In the genomic region with DNA sequence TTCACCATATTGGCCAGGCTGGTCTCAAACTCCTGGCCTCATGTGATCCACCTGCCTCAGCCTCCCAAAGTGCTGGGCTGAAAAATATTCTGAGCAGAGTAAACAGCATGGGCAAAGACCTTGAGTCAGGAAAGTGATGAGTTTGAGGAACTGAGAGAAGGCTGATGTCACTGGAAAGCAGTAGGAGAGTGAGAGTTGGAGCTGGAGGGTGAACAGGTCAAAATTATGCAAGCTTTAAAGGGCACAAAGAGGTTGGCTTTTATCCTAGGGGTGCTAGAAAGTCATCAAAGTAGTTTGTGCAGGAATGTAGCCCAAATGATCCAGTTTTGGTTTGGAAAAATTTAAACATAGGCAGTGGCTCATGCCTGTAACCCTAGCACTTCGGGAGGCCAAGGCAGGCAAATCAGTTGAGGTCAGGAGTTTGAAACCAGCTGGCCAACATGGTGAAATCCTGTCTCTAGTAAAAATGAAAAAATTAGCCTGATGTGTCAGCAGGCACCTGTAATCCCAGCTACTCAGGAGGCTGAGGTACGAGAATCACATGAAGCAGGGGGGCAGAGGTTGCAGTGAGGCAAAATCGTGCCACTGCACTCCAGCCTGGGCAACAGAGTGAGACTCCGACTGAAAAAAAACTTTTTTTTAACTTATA, we compare ENCODE assay signal across 12 cellular contexts. TPM values are rescaled to one million over a fixed set of nuclear protein-coding genes. Genes with fewer than 3 reads are reported as not detected.
DNase-seq lines count a peak whose midpoint lies in the region; ATAC-seq and TF ChIP-seq lines count a peak whose summit lies in the region.
"Had no signal": no experiment of that assay in that cellular context is flagged by ENCODE, and none has a peak within 500 bp of the region (broad histone marks: within the 10 kb centered on the region; RNA-seq: fewer than 3 reads in every experiment).

No MANE protein-coding gene starts in this region.

- peaks cover 26 to 36% (median 27%) of the 10 kb centered on the region in 3 donors for H3K4me1 Mint-ChIP-seq in T-cell

- POLR2A ChIA-PET in T-cell (lab: Charles Lee), result no interaction called here

- H3K27me3 Mint-ChIP-seq in T-cell, result no peaks in the 10 kb centered on the region
- H3K27me3 Mint-ChIP-seq: activated naive CD4-positive, alpha-beta T cell treated with anti-CD3 and anti-CD28 coated beads, Interleukin-2, amount 10 ng/mL, durations not matched to agents 7 days and 5 days had no signal

- CTCF ChIA-PET in T-cell (lab: Charles Lee), result no interaction called here

- H3K4me3 ChIP-seq in GM12864 (ENCODE audit: low read depth, low read length) (no peak overlapping the region), choroid plexus epithelial cell (ENCODE audit: low read depth, low read length) (no peak overlapping the region)
- H3K4me3 ChIP-seq: pancreas had no signal

- no peak overlapping the region for H3K4me3 Mint-ChIP-seq in T-cell
- H3K4me3 Mint-ChIP-seq: activated naive CD4-positive, alpha-beta T cell treated with anti-CD3 and anti-CD28 coated beads, Interleukin-2, amount 10 ng/mL, durations not matched to agents 7 days and 5 days had no signal

- H3K36me3 Mint-ChIP-seq in T-cell, result no peaks in the 10 kb centered on the region
- H3K36me3 Mint-ChIP-seq: activated naive CD4-positive, alpha-beta T cell treated with anti-CD3 and anti-CD28 coated beads, Interleukin-2, amount 10 ng/mL, durations not matched to agents 7 days and 5 days had no signal

- no peaks in the 10 kb centered on the region for H3K9me3 Mint-ChIP-seq in T-cell
- H3K9me3 Mint-ChIP-seq: activated naive CD4-positive, alpha-beta T cell treated with anti-CD3 and anti-CD28 coated beads, Interleukin-2, amount 10 ng/mL, durations not matched to agents 7 days and 5 days had no signal

- DNase-seq in GM12864 (ENCODE audit: low read depth), result peak; percentile 72
- DNase-seq in choroid plexus epithelial cell (ENCODE audit: low read depth), result peak; percentile 8
- no peak for DNase-seq in NCI-H524 treated with DMSO at 0.1 percent for 48 hours (lab: John Stamatoyannopoulos, UW)
- DNase-seq in dedifferentiated amniotic fluid mesenchymal stem cell (ENCODE audit: extremely low spot score), result no peak
- no peak for DNase-seq in T-cell
- no peak for DNase-seq in dermis blood vessel endothelial cell
- DNase-seq: activated naive CD4-positive, alpha-beta T cell treated with anti-CD3 and anti-CD28 coated beads, Interleukin-2, amount 10 ng/mL, durations not matched to agents 7 days and 5 days; pancreas; Right ventricle myocardium superior; stimulated activated naive CD4-positive, alpha-beta T cell had no signal

- peak; percentile 62 for ATAC-seq in GM19467 (IDR thresholded peaks at IDR 0.05; ENCODE audit: unreplicated experiment)
- ATAC-seq in HG03175 (IDR thresholded peaks at IDR 0.05; ENCODE audit: unreplicated experiment), result peak; percentile 72
- ATAC-seq in T-cell (replicated peaks in 1 of 4), result no peak

- TF ChIP-seq CTCF in GM12864 (IDR thresholded peaks at IDR 0.05; ENCODE audit: low read depth, low read length, missing control alignments) (no peak), choroid plexus epithelial cell (conservative IDR thresholded peaks at IDR 0.05; ENCODE audit: low read depth, low read length) (no peak)

- peak overlapping the region in 1 of 2 donors; percentile 15 for H3K27ac Mint-ChIP-seq in T-cell
- H3K27ac Mint-ChIP-seq: activated naive CD4-positive, alpha-beta T cell treated with anti-CD3 and anti-CD28 coated beads, Interleukin-2, amount 10 ng/mL, durations not matched to agents 7 days and 5 days had no signal

RNA-seq across cellular contexts. Expression of a gene that starts 44.7 kb away (rescaled TPM):
- total RNA-seq in T-cell, result 10 to 100 TPM in 1 of 5 donors, 1 to 10 TPM in 4; 4.7 to 10.6 (median 6.3) TPM
- not detected in 2 replicates for total RNA-seq in dermis blood vessel endothelial cell
- total RNA-seq: Right ventricle myocardium superior had no signal

RNA-seq across cellular contexts. Expression of a gene that starts 48.1 kb away (rescaled TPM):
- 100 to 1,000 TPM; 220 to 312 (median 244) TPM for total RNA-seq in T-cell
- total RNA-seq in dermis blood vessel endothelial cell, result 131 and 184 TPM in 2 replicates

Comparison
In these comparisons a context has a peak if more than half of its experiments do, and no peak if none do; other contexts are left out.
1. DNase-seq: peak in GM12864 (single experiment) and choroid plexus epithelial cell (single experiment); none in NCI-H524 treated with DMSO at 0.1 percent for 48 hours (single experiment), dedifferentiated amniotic fluid mesenchymal stem cell (single experiment), T-cell (0 of 34) and dermis blood vessel endothelial cell (single experiment).
2. ATAC-seq: peak in GM19467 (single experiment) and HG03175 (single experiment); none in T-cell (0 of 4).